ENCODE assay signal across 8 cellular contexts in genomic region chrY:3405585-3405984, GRCh38.
DNase-seq lines count a peak whose midpoint lies in the region; ATAC-seq, FAIRE-seq and TF ChIP-seq lines count a peak whose summit lies in the region.
"Not testable (repeated sequence)": the region's sequence is repeated elsewhere in the genome, so short reads cannot be mapped to it uniquely, and the experiment has no call there.

No MANE protein-coding gene starts in this region.

- H4K20me1 ChIP-seq in OCI-LY1 (ENCODE audit: insufficient read depth, low read length), result not testable (repeated sequence)

- DNase-seq in CD14-positive monocyte (ENCODE audit: low spot score); GM12864 (ENCODE audit: low read depth); lower lobe of right lung; testis: not testable (repeated sequence)
- peak; percentile 1 for DNase-seq in LHCN-M2 (ENCODE audit: low read depth)
- peak; percentile 8 for DNase-seq in bronchial epithelial cell (ENCODE audit: low read depth)

- H3K27ac Mint-ChIP-seq in CD14-positive monocyte, result not testable (repeated sequence)

- 5% methylated on average over 2 of the region's 2 CpGs; no CpG with 5 or more reads in 1 of the 2 donors for WGBS in gastroesophageal sphincter (ENCODE audit: low coverage in 1 of 2), 2 donors
- 13 to 22% methylated on average over 2 of the region's 2 CpGs for WGBS in testis, 2 donors

- H3K4me1 ChIP-seq in OCI-LY1 (ENCODE audit: insufficient read depth, low read length, severe bottlenecking); gastroesophageal sphincter; lower lobe of right lung; testis: not testable (repeated sequence)

- TF ChIP-seq CTCF in CD14-positive monocyte (IDR thresholded peaks at IDR 0.05) (peak; percentile 67), GM12864 (IDR thresholded peaks at IDR 0.05; ENCODE audit: low read depth, low read length, missing control alignments) (peak; percentile 33), OCI-LY1 (IDR thresholded peaks at IDR 0.05; ENCODE audit: low read length) (peak; percentile 35), bronchial epithelial cell (IDR thresholded peaks at IDR 0.05; ENCODE audit: insufficient read depth, low read length, severe bottlenecking) (peak; percentile 7), gastroesophageal sphincter (IDR thresholded peaks at IDR 0.05) (peak in 3 of 4 experiments; percentile 25 to 28 (median 25)), lower lobe of right lung (IDR thresholded peaks at IDR 0.05) (peak; percentile 47), testis (IDR thresholded peaks at IDR 0.05) (peak in 2 of 3 experiments; percentile 31 to 63)

- not testable (repeated sequence) for H3K4me3 Mint-ChIP-seq in CD14-positive monocyte

- not testable (repeated sequence) for ATAC-seq in gastroesophageal sphincter, lower lobe of right lung

- H3K36me3 ChIP-seq in OCI-LY1 (ENCODE audit: insufficient read depth, low read length); bronchial epithelial cell (ENCODE audit: control insufficient read depth, insufficient read depth, low read length); gastroesophageal sphincter; lower lobe of right lung; testis (ENCODE audit: low read depth, missing control alignments): not testable (repeated sequence)

- H3K36me3 Mint-ChIP-seq in CD14-positive monocyte, result not testable (repeated sequence)

- not testable (repeated sequence) for H3K9me3 ChIP-seq in OCI-LY1 (ENCODE audit: low read length); gastroesophageal sphincter; lower lobe of right lung; testis

- H3K9me2 ChIP-seq in OCI-LY1 (ENCODE audit: low read depth, low read length), result not testable (repeated sequence)

- not testable (repeated sequence) for H2AFZ ChIP-seq in OCI-LY1 (ENCODE audit: low read length)

- H3K4me1 Mint-ChIP-seq in CD14-positive monocyte, result not testable (repeated sequence)

- not testable (repeated sequence) for H3K79me2 ChIP-seq in OCI-LY1 (ENCODE audit: insufficient read depth, low read length)

- not testable (repeated sequence) for TF ChIP-seq EP300 in gastroesophageal sphincter (IDR thresholded peaks at IDR 0.05)

- not testable (repeated sequence) for H3K27ac ChIP-seq in OCI-LY1 (ENCODE audit: low read depth, low read length, poor library complexity, severe bottlenecking); gastroesophageal sphincter; lower lobe of right lung; testis

- intact Hi-C loops in CD14-positive monocyte (cut with micrococcal nuclease); lower lobe of right lung (cut with DNase I); testis (cut with DNase I; ENCODE audit: low total_unique reads): not testable (repeated sequence)

- H3F3A ChIP-seq in OCI-LY1 (ENCODE audit: insufficient read depth, low read length), result not testable (repeated sequence)

- FAIRE-seq in bronchial epithelial cell (lab: Jason Lieb, UNC), result not testable (repeated sequence)

- not testable (repeated sequence) for H3K9me3 Mint-ChIP-seq in CD14-positive monocyte

- not testable (repeated sequence) for H3K27me3 ChIP-seq in OCI-LY1 (ENCODE audit: insufficient read depth, low read length); bronchial epithelial cell (ENCODE audit: control insufficient read depth, insufficient read depth, low read length); gastroesophageal sphincter; lower lobe of right lung (ENCODE audit: low read depth); testis

- H3K4me2 ChIP-seq in OCI-LY1 (ENCODE audit: low read length), result not testable (repeated sequence)

- TF ChIP-seq POLR2A in gastroesophageal sphincter (IDR thresholded peaks at IDR 0.05); testis (IDR thresholded peaks at IDR 0.05): not testable (repeated sequence)

- H3K9ac ChIP-seq in OCI-LY1 (ENCODE audit: low read length), result not testable (repeated sequence)

- not testable (repeated sequence) for H3K4me3 ChIP-seq in GM12864 (ENCODE audit: low read depth, low read length); OCI-LY1 (ENCODE audit: low read depth, low read length, poor library complexity, severe bottlenecking); bronchial epithelial cell (ENCODE audit: low read depth, low read length); gastroesophageal sphincter; lower lobe of right lung; testis

- H3K27me3 Mint-ChIP-seq in CD14-positive monocyte (ENCODE audit: low read depth in 3 of 3), result not testable (repeated sequence)

Comparison
In these comparisons a context has a peak if more than half of its experiments do, and no peak if none do; other contexts are left out.
1. CTCF ChIP-seq: peak in every context shown above with its lines; median percentile 67 in CD14-positive monocyte; 47 in lower lobe of right lung; 47 in testis; 35 in OCI-LY1; 33 in GM12864; 25 in gastroesophageal sphincter; 7 in bronchial epithelial cell.